Comparison of ENCODE assay signal across 11 cellular contexts in the genomic region with DNA sequence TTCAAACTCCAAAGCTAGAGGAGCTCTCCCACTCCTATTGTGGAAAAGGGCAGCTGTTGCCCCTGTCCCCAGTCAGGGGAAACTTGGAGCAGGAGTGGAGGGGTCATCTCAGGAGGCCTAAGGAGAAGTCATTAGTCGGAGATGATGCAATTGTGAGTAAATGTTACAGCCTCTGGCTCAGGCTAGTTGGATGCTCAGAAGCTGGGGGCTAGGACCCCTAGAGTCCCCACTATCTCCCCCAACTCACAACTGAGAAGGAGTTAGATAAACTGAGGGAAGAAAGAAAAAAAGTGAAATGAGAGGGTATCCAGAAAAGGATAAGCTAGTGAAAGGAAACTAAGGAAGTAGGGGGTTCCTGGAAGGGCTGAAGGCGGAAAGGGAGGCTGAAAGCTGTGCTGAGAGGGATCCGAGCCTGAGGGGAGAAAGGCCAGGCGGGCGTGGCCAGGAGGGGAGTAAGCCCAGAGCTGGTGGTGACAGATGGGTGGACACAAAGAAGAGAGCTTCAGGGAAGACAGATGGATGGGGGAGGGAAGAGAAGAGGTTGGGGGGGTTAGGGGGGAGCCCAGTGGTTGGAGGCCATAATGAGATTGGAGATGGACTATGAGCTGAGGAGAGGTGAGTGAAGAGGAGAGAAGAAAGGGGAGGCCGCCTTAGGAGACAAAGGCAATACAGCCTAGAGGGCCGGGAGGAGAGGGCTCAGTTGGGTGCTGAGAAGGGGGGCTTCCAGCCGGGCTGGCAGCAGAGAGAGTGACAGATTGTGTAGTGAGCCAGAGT. TPM values are rescaled to one million over a fixed set of nuclear protein-coding genes. Genes with fewer than 3 reads are reported as not detected.
DNase-seq lines count a peak whose midpoint lies in the region; ATAC-seq and TF ChIP-seq lines count a peak whose summit lies in the region.
"Had no signal": no experiment of that assay in that cellular context is flagged by ENCODE, and none has a peak within 500 bp of the region (broad histone marks: within the 10 kb centered on the region; RNA-seq: fewer than 3 reads in every experiment).

No MANE protein-coding gene starts in this region.

- ATAC-seq in activated T-cell treated with anti-CD3 and anti-CD28 coated beads, Interleukin-2, amount 50 U/mL, for 72 hours (replicated peaks in 1 of 2) = no peak
- ATAC-seq in HG03439 (IDR thresholded peaks at IDR 0.05; ENCODE audit: unreplicated experiment) = no peak

- peaks cover 0 to 9% of the 10 kb centered on the region in 2 donors for H3K36me3 Mint-ChIP-seq in activated T-cell treated with anti-CD3 and anti-CD28 coated beads, Interleukin-2, amount 50 U/mL, for 72 hours (ENCODE audit: insufficient read depth in 2 of 2)
- peaks cover 11% of the 10 kb centered on the region for H3K36me3 Mint-ChIP-seq in progenitor cell of endocrine pancreas (ENCODE audit: insufficient read depth)

- peak overlapping the region; percentile 76 for H3K27ac Mint-ChIP-seq in activated T-cell treated with anti-CD3 and anti-CD28 coated beads, Interleukin-2, amount 50 U/mL, for 72 hours
- H3K27ac Mint-ChIP-seq in progenitor cell of endocrine pancreas = peak overlapping the region; percentile 97

- no peaks in the 10 kb centered on the region for H3K9me3 Mint-ChIP-seq in activated T-cell treated with anti-CD3 and anti-CD28 coated beads, Interleukin-2, amount 50 U/mL, for 72 hours
- no peaks in the 10 kb centered on the region for H3K9me3 Mint-ChIP-seq in progenitor cell of endocrine pancreas (ENCODE audit: low read depth)

- no peaks in the 10 kb centered on the region for H3K27me3 Mint-ChIP-seq in activated T-cell treated with anti-CD3 and anti-CD28 coated beads, Interleukin-2, amount 50 U/mL, for 72 hours (ENCODE audit: low read depth)
- no peaks in the 10 kb centered on the region for H3K27me3 Mint-ChIP-seq in progenitor cell of endocrine pancreas

- no peak overlapping the region for H3K4me3 Mint-ChIP-seq in activated T-cell treated with anti-CD3 and anti-CD28 coated beads, Interleukin-2, amount 50 U/mL, for 72 hours
- H3K4me3 Mint-ChIP-seq in progenitor cell of endocrine pancreas (ENCODE audit: low read depth) = no peak overlapping the region

- TF ChIP-seq CTCF in progenitor cell of endocrine pancreas (IDR thresholded peaks at IDR 0.05; ENCODE audit: unreplicated experiment) = no peak

- no peak for DNase-seq in activated T-cell treated with anti-CD3 and anti-CD28 coated beads, Interleukin-2, amount 50 U/mL, for 72 hours
- DNase-seq in activated T-cell treated with anti-CD3 and anti-CD28 coated beads, Interleukin-2, amount 50 U/mL, for 1 hour = no peak
- DNase-seq in NCI-H2171 treated with DMSO at 0.1 percent for 48 hours (lab: John Stamatoyannopoulos, UW) (peak; percentile 97), cerebellum (ENCODE audit: low spot score) (peak; percentile 34), progenitor cell of endocrine pancreas (ENCODE audit: low spot score, unreplicated experiment) (no peak), inferior parietal cortex (ENCODE audit: extremely low spot score) (no peak), foreskin melanocyte (no peak)
- DNase-seq: esophagus squamous epithelium had no signal

- peaks cover 10% of the 10 kb centered on the region for H3K4me1 Mint-ChIP-seq in activated T-cell treated with anti-CD3 and anti-CD28 coated beads, Interleukin-2, amount 50 U/mL, for 72 hours (ENCODE audit: low read depth)
- peaks cover 8% of the 10 kb centered on the region for H3K4me1 Mint-ChIP-seq in progenitor cell of endocrine pancreas (ENCODE audit: low read depth)

RNA-seq across cellular contexts. Expression of a gene that starts 4.5 kb away (rescaled TPM):
- total RNA-seq in activated T-cell treated with anti-CD3 and anti-CD28 coated beads, Interleukin-2, amount 50 U/mL, for 72 hours = under 1 TPM; 0.32 to 0.60 TPM
- total RNA-seq in cerebellum (14.3 TPM), progenitor cell of endocrine pancreas (0.78 and 0.96 TPM in 2 replicates)
- total RNA-seq: prostate gland, SK-MEL-5 had no signal

RNA-seq across cellular contexts. Expression of a gene that starts 19.2 kb away (rescaled TPM):
- 10 to 100 TPM; 65.2 to 66.3 TPM for total RNA-seq in activated T-cell treated with anti-CD3 and anti-CD28 coated beads, Interleukin-2, amount 50 U/mL, for 72 hours
- total RNA-seq in cerebellum (34.4 TPM), progenitor cell of endocrine pancreas (139 and 142 TPM in 2 replicates)

RNA-seq across cellular contexts. Expression of a gene that starts 19.3 kb away (rescaled TPM):
- 100 to 1,000 TPM; 198 to 201 TPM for total RNA-seq in activated T-cell treated with anti-CD3 and anti-CD28 coated beads, Interleukin-2, amount 50 U/mL, for 72 hours
- total RNA-seq in cerebellum (124 TPM), progenitor cell of endocrine pancreas (143 and 151 TPM in 2 replicates)

RNA-seq across cellular contexts. Expression of a gene that starts 38.0 kb away (rescaled TPM):
- total RNA-seq in activated T-cell treated with anti-CD3 and anti-CD28 coated beads, Interleukin-2, amount 50 U/mL, for 72 hours = under 1 TPM; 0.28 to 0.55 TPM
- 17.2 TPM for total RNA-seq in cerebellum
- 75.6 and 80.4 TPM in 2 replicates for total RNA-seq in progenitor cell of endocrine pancreas

Comparison
In these comparisons a context has a peak if more than half of its experiments do, and no peak if none do; other contexts are left out.
1. DNase-seq: peak in NCI-H2171 treated with DMSO at 0.1 percent for 48 hours (single experiment) and cerebellum (single experiment); none in activated T-cell treated with anti-CD3 and anti-CD28 coated beads, Interleukin-2, amount 50 U/mL, for 72 hours (0 of 2), activated T-cell treated with anti-CD3 and anti-CD28 coated beads, Interleukin-2, amount 50 U/mL, for 1 hour (single experiment), progenitor cell of endocrine pancreas (single experiment), inferior parietal cortex (single experiment) and foreskin melanocyte (single experiment).